Comparison of ENCODE assay signal across 9 cellular contexts in genomic region chr2:196601430-196602306, GRCh38. TPM values are rescaled to one million over a fixed set of nuclear protein-coding genes. Genes with fewer than 3 reads are reported as not detected.
DNase-seq lines count a peak whose midpoint lies in the region; ATAC-seq, FAIRE-seq and TF ChIP-seq lines count a peak whose summit lies in the region.
"Had no signal": no experiment of that assay in that cellular context is flagged by ENCODE, and none has a peak within 500 bp of the region (broad histone marks: within the 10 kb centered on the region; RNA-seq: fewer than 3 reads in every experiment).

No MANE protein-coding gene starts in this region.

- intact Hi-C loops in A673 (cut with micrococcal nuclease; ENCODE audit: unreplicated experiment): no loop called here

- TF ChIP-seq CTCF in bronchial epithelial cell (IDR thresholded peaks at IDR 0.05; ENCODE audit: insufficient read depth, low read length, severe bottlenecking): no peak
- no peak for TF ChIP-seq CTCF in A673 (conservative IDR thresholded peaks at IDR 0.05; ENCODE audit: low read depth, low read length)

- H3K36me3 ChIP-seq in bronchial epithelial cell (ENCODE audit: control insufficient read depth, insufficient read depth, low read length) (no peaks in the 10 kb centered on the region), A673 (ENCODE audit: insufficient read depth, low read length, poor library complexity, severe bottlenecking) (no peaks in the 10 kb centered on the region)
- H3K36me3 ChIP-seq: spleen had no signal

- POLR2A ChIA-PET in A673 (lab: Charles Lee; ENCODE audit: low non-redundant PET): no interaction called here

- no peak overlapping the region for H3K27ac ChIP-seq in A673 (ENCODE audit: low read depth, low read length, poor library complexity, severe bottlenecking)
- H3K27ac ChIP-seq: spleen had no signal

- H3K4me3 ChIP-seq in bronchial epithelial cell (ENCODE audit: low read depth, low read length): no peak overlapping the region
- H3K4me3 ChIP-seq in A673 (ENCODE audit: low read depth, low read length, poor library complexity, severe bottlenecking): no peak overlapping the region
- H3K4me3 ChIP-seq: spleen had no signal

- no TSS peak for BruUV-seq in A673 (replicated peaks; lab: Mats Ljungman, UMichigan)

- CTCF ChIA-PET in A673 (lab: Charles Lee): no interaction called here

- DNase-seq in AG20443 (ENCODE audit: low spot score): peak; percentile 97
- peak; percentile 98 for DNase-seq in M059J (ENCODE audit: low read depth)
- peak; percentile 66 for DNase-seq in bronchial epithelial cell (ENCODE audit: low read depth)
- DNase-seq in lung microvascular endothelial cell (ENCODE audit: low read depth in 2 of 2): peak; percentile 96 to 98
- DNase-seq in RPMI8226: no peak
- DNase-seq in A673 (ENCODE audit: low spot score): no peak
- DNase-seq: spleen had no signal

- no peaks in the 10 kb centered on the region for H3K4me1 ChIP-seq in A673 (ENCODE audit: insufficient read depth, low read length, poor library complexity, severe bottlenecking)
- H3K4me1 ChIP-seq: spleen had no signal

- no peaks in the 10 kb centered on the region for H3K27me3 ChIP-seq in bronchial epithelial cell (ENCODE audit: control insufficient read depth, insufficient read depth, low read length)
- no peaks in the 10 kb centered on the region for H3K27me3 ChIP-seq in A673 (replicated peaks; ENCODE audit: insufficient read depth, low read depth, low read length, poor library complexity)

- H3K9me3 ChIP-seq in A673 (ENCODE audit: low read depth, low read length, poor library complexity, severe bottlenecking): no peaks in the 10 kb centered on the region
- H3K9me3 ChIP-seq: spleen had no signal

- no peak for FAIRE-seq in bronchial epithelial cell (lab: Jason Lieb, UNC)

- ATAC-seq in GM19397 (IDR thresholded peaks at IDR 0.05; ENCODE audit: unreplicated experiment) (no peak), HG02610 (IDR thresholded peaks at IDR 0.05; ENCODE audit: unreplicated experiment) (no peak)

RNA-seq across cellular contexts. Expression of gene HECW2, which starts 8.3 kb away (rescaled TPM):
- 0.94 and 3.4 TPM in 2 replicates for total RNA-seq in M059J (2014; rRNA removed; shearing (Covaris generic))
- 0.26 and 0.38 TPM in 2 replicates for total RNA-seq in bronchial epithelial cell
- 52.2 and 54.9 TPM in 2 replicates for total RNA-seq in lung microvascular endothelial cell
- total RNA-seq in A673 (2021): 1.7 and 1.9 TPM in 2 replicates

RNA-seq across cellular contexts. Expression of gene CCDC150, which starts 37.8 kb away (rescaled TPM):
- total RNA-seq in M059J (2014; rRNA removed; shearing (Covaris generic)): 3.7 and 3.9 TPM in 2 replicates
- 2.4 and 3.3 TPM in 2 replicates for total RNA-seq in bronchial epithelial cell
- 3.9 and 6.2 TPM in 2 replicates for total RNA-seq in lung microvascular endothelial cell
- total RNA-seq in A673 (2021): 28.0 and 38.0 TPM in 2 replicates

Comparison
In these comparisons a context has a peak if more than half of its experiments do, and no peak if none do; other contexts are left out.
1. DNase-seq: peak in AG20443 (single experiment), M059J (single experiment), bronchial epithelial cell (single experiment) and lung microvascular endothelial cell (2 of 2); none in RPMI8226 (single experiment) and A673 (single experiment).
2. RNA of gene HECW2, which starts 8.3 kb away (total RNA-seq): 52.2 to 54.9 TPM in lung microvascular endothelial cell; 0.94 to 3.4 TPM in M059J, 1.7 to 1.9 TPM in A673 and 0.26 to 0.38 TPM in bronchial epithelial cell; every median in the first group is over 10 times any median in the second.